In genomic region chr2:23548143-23548769, GRCh38 we compare ENCODE assay signal across 27 cellular contexts.
DNase-seq lines count a peak whose midpoint lies in the region; ATAC-seq, FAIRE-seq and TF ChIP-seq lines count a peak whose summit lies in the region.
"Had no signal": no experiment of that assay in that cellular context is flagged by ENCODE, and none has a peak within 500 bp of the region (broad histone marks: within the 10 kb centered on the region; RNA-seq: fewer than 3 reads in every experiment).

No MANE protein-coding gene starts in this region.

- BruUV-seq in A673 (replicated peaks; lab: Mats Ljungman, UMichigan) = no TSS peak

- H3K4me2 ChIP-seq in BLaER1 treated with 17β-estradiol and CSF1 and Interleukin-3, amounts not matched to agents 10 nM and 100 nM = peak overlapping the region in 9 of 11 experiments; percentile 2 to 85 (median 79); a peak in 12 of 22 replicates

- no peak for ATAC-seq in GM18907 (IDR thresholded peaks at IDR 0.05; ENCODE audit: unreplicated experiment)
- ATAC-seq: activated T-helper 17 cell treated with anti-CD3 and anti-CD28 coated beads, Interleukin-2, amount 50 U/mL, for 72 hours; CD8-positive, alpha-beta T cell; naive thymus-derived CD8-positive, alpha-beta T cell had no signal

- no peaks in the 10 kb centered on the region for H3K36me3 Mint-ChIP-seq in nephron progenitor cell (ENCODE audit: low read depth)

- H3K9ac ChIP-seq in BLaER1 treated with 17β-estradiol and CSF1 and Interleukin-3, amounts not matched to agents 10 nM and 100 nM = no peak overlapping the region
- H3K9ac ChIP-seq: GM23248 had no signal

- intact Hi-C loops in A673 (cut with micrococcal nuclease; ENCODE audit: unreplicated experiment) = no loop called here

- FAIRE-seq in GM12892 (lab: Jason Lieb, UNC) = no peak
- FAIRE-seq: endothelial cell of umbilical vein, G401.6, islet of Langerhans had no signal

- TF ChIP-seq CTCF in A673 (conservative IDR thresholded peaks at IDR 0.05; ENCODE audit: low read depth, low read length) (no peak), nephron progenitor cell (IDR thresholded peaks at IDR 0.05) (no peak)

- POLR2A ChIA-PET in A673 (lab: Charles Lee; ENCODE audit: low non-redundant PET) = no interaction called here

- H3K4me1 ChIP-seq in A673 (ENCODE audit: insufficient read depth, low read length, poor library complexity, severe bottlenecking) = peaks cover 49% of the 10 kb centered on the region
- H3K4me1 ChIP-seq in BLaER1 treated with 17β-estradiol and CSF1 and Interleukin-3, amounts not matched to agents 10 nM and 100 nM = peaks cover 38 to 64% (median 54%) of the 10 kb centered on the region in 10 experiments

- H3K9me3 ChIP-seq in A673 (ENCODE audit: low read depth, low read length, poor library complexity, severe bottlenecking) = no peaks in the 10 kb centered on the region
- no peaks in the 10 kb centered on the region for H3K9me3 ChIP-seq in BLaER1 treated with 17β-estradiol and CSF1 and Interleukin-3, amounts not matched to agents 10 nM and 100 nM (replicated peaks in 1 of 11)
- H3K9me3 ChIP-seq: left ventricle myocardium inferior, sigmoid colon, tibial artery had no signal

- CTCF ChIA-PET in A673 (lab: Charles Lee) = no interaction called here

- no peaks in the 10 kb centered on the region for H3K27me3 ChIP-seq in A673 (replicated peaks; ENCODE audit: insufficient read depth, low read depth, low read length, poor library complexity)
- no peaks in the 10 kb centered on the region; a peak in 1 of 22 replicates for H3K27me3 ChIP-seq in BLaER1 treated with 17β-estradiol and CSF1 and Interleukin-3, amounts not matched to agents 10 nM and 100 nM
- H3K27me3 ChIP-seq: sigmoid colon, tibial artery had no signal

- H3K36me3 ChIP-seq in A673 (ENCODE audit: insufficient read depth, low read length, poor library complexity, severe bottlenecking) = no peaks in the 10 kb centered on the region
- H3K36me3 ChIP-seq in BLaER1 treated with 17β-estradiol and CSF1 and Interleukin-3, amounts not matched to agents 10 nM and 100 nM = no peaks in the 10 kb centered on the region
- H3K36me3 ChIP-seq: cardiac muscle cell, left ventricle myocardium inferior, sigmoid colon, tibial artery, WERI-Rb-1 had no signal

- peak overlapping the region; percentile 74 for H3K27ac ChIP-seq in A673 (ENCODE audit: low read depth, low read length, poor library complexity, severe bottlenecking)
- no peak overlapping the region for H3K27ac ChIP-seq in BLaER1 treated with 17β-estradiol and CSF1 and Interleukin-3, amounts not matched to agents 10 nM and 100 nM
- H3K27ac ChIP-seq: cardiac muscle cell, GM23248, left ventricle myocardium inferior, sigmoid colon, WERI-Rb-1 had no signal

- H4K20me1 ChIP-seq in BLaER1 treated with 17β-estradiol and CSF1 and Interleukin-3, amounts not matched to agents 10 nM and 100 nM = peaks cover 0 to 17% (median 0%) of the 10 kb centered on the region in 11 experiments; a peak in 4 of 22 replicates

- H3K9me3 Mint-ChIP-seq in nephron progenitor cell = no peaks in the 10 kb centered on the region
- H3K9me3 Mint-ChIP-seq: activated CD4-positive, alpha-beta T cell treated with anti-CD3 and anti-CD28 coated beads, Interleukin-2, amount 10 ng/mL, durations not matched to agents 24 days and 14 days; activated naive CD4-positive, alpha-beta T cell treated with anti-CD3 and anti-CD28 coated beads, Interleukin-2, amount 50 U/mL, for 24 hours; activated T-helper 17 cell treated with anti-CD3 and anti-CD28 coated beads, Interleukin-2, amount 50 U/mL, for 72 hours; CD8-positive, alpha-beta T cell; naive thymus-derived CD8-positive, alpha-beta T cell; stimulated activated naive CD8-positive, alpha-beta T cell treated with anti-CD3 and anti-CD28 coated beads, Interleukin-15, Interleukin-2, amounts not matched to agents 100 ng/mL and 50 ng/mL, for 24 hours had no signal

- H3K4me3 Mint-ChIP-seq in nephron progenitor cell = no peak overlapping the region
- H3K4me3 Mint-ChIP-seq: activated CD4-positive, alpha-beta T cell treated with anti-CD3 and anti-CD28 coated beads, Interleukin-2, amount 10 ng/mL, durations not matched to agents 24 days and 14 days; activated naive CD4-positive, alpha-beta T cell treated with anti-CD3 and anti-CD28 coated beads, Interleukin-2, amount 50 U/mL, for 24 hours; activated T-helper 17 cell treated with anti-CD3 and anti-CD28 coated beads, Interleukin-2, amount 50 U/mL, for 72 hours; CD8-positive, alpha-beta T cell; naive thymus-derived CD8-positive, alpha-beta T cell; stimulated activated naive CD8-positive, alpha-beta T cell treated with anti-CD3 and anti-CD28 coated beads, Interleukin-15, Interleukin-2, amounts not matched to agents 100 ng/mL and 50 ng/mL, for 24 hours had no signal

- peaks cover 90% of the 10 kb centered on the region for H3K4me1 Mint-ChIP-seq in nephron progenitor cell
- H3K4me1 Mint-ChIP-seq: activated naive CD4-positive, alpha-beta T cell treated with anti-CD3 and anti-CD28 coated beads, Interleukin-2, amount 50 U/mL, for 24 hours; activated T-helper 17 cell treated with anti-CD3 and anti-CD28 coated beads, Interleukin-2, amount 50 U/mL, for 72 hours had no signal

- TF ChIP-seq POLR2A in GM12892 (IDR thresholded peaks at IDR 0.05; ENCODE audit: low read depth, low read length) = no peak

- H3K27me3 Mint-ChIP-seq in nephron progenitor cell (ENCODE audit: low read depth, poor library complexity) = peaks cover 7% of the 10 kb centered on the region
- H3K27me3 Mint-ChIP-seq: activated CD4-positive, alpha-beta T cell treated with anti-CD3 and anti-CD28 coated beads, Interleukin-2, amount 10 ng/mL, durations not matched to agents 24 days and 14 days; activated naive CD4-positive, alpha-beta T cell treated with anti-CD3 and anti-CD28 coated beads, Interleukin-2, amount 50 U/mL, for 24 hours; activated T-helper 17 cell treated with anti-CD3 and anti-CD28 coated beads, Interleukin-2, amount 50 U/mL, for 72 hours; naive thymus-derived CD8-positive, alpha-beta T cell; stimulated activated naive CD8-positive, alpha-beta T cell treated with anti-CD3 and anti-CD28 coated beads, Interleukin-15, Interleukin-2, amounts not matched to agents 100 ng/mL and 50 ng/mL, for 24 hours had no signal

- H3K27ac Mint-ChIP-seq in nephron progenitor cell = peak overlapping the region; percentile 27
- H3K27ac Mint-ChIP-seq: activated naive CD4-positive, alpha-beta T cell treated with anti-CD3 and anti-CD28 coated beads, Interleukin-2, amount 50 U/mL, for 24 hours; activated T-helper 17 cell treated with anti-CD3 and anti-CD28 coated beads, Interleukin-2, amount 50 U/mL, for 72 hours; stimulated activated naive CD8-positive, alpha-beta T cell treated with anti-CD3 and anti-CD28 coated beads, Interleukin-15, Interleukin-2, amounts not matched to agents 100 ng/mL and 50 ng/mL, for 24 hours had no signal

- DNase-seq in A673 (ENCODE audit: low spot score) (no peak), SHP77 treated with DMSO at 0.1 percent for 48 hours (lab: John Stamatoyannopoulos, UW) (peak; percentile 50), nephron progenitor cell (no peak), NAMALWA (ENCODE audit: low spot score) (no peak), GM12892 (ENCODE audit: insufficient read length) (no peak)
- DNase-seq: activated CD4-positive, alpha-beta T cell treated with anti-CD3 and anti-CD28 coated beads, Interleukin-2, amount 10 ng/mL, durations not matched to agents 24 days and 14 days; CD8-positive, alpha-beta T cell; dermis blood vessel endothelial cell; GM23248; left ventricle myocardium inferior; midbrain; naive thymus-derived CD8-positive, alpha-beta T cell; NCI-H1048; sigmoid colon; stimulated activated CD4-positive, alpha-beta T cell treated with anti-CD3 and anti-CD28 coated beads, Interleukin-15, amount 100 ng/mL, for 24 hours; tibial artery; WERI-Rb-1 had no signal

- H3K4me3 ChIP-seq in A673 (ENCODE audit: low read depth, low read length, poor library complexity, severe bottlenecking) = no peak overlapping the region
- no peak overlapping the region for H3K4me3 ChIP-seq in BLaER1 treated with 17β-estradiol and CSF1 and Interleukin-3, amounts not matched to agents 10 nM and 100 nM
- H3K4me3 ChIP-seq: cardiac muscle cell, GM23248, left ventricle myocardium inferior, sigmoid colon, SK-N-MC, tibial artery had no signal
